ENCODE assay signal across 9 cellular contexts in the genomic region with DNA sequence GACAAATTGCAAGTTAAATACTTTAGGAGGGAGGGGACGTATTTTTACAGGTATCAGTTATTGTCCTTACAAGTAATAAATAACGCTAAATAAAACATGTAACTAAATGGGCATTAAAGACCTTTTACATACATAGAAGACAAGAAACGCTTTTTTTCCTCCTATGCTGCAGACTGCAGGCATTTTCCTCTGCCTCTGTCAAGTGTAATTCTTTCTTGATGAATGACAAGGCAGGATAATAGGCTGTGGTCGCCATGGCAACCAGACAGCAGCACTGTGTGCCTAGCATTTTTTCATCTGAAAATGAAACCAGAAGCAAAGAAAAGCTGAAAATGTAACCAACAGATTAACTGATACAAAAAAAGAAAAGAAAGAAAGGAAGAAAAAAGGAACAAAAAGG. TPM values are rescaled to one million over a fixed set of nuclear protein-coding genes. Genes with fewer than 3 reads are reported as not detected.
DNase-seq lines count a peak whose midpoint lies in the region; ATAC-seq and TF ChIP-seq lines count a peak whose summit lies in the region.
"Had no signal": no experiment of that assay in that cellular context is flagged by ENCODE, and none has a peak within 500 bp of the region (broad histone marks: within the 10 kb centered on the region; RNA-seq: fewer than 3 reads in every experiment).

No MANE protein-coding gene starts in this region.

- no peaks in the 10 kb centered on the region for H3K36me3 ChIP-seq in mesodermal cell (ENCODE audit: control insufficient read depth, insufficient read depth, low read length)

- no peaks in the 10 kb centered on the region for H3K36me3 Mint-ChIP-seq in activated T-cell treated with anti-CD3 and anti-CD28 coated beads, Interleukin-2, amount 50 U/mL, for 72 hours (ENCODE audit: insufficient read depth in 2 of 2)
- H3K36me3 Mint-ChIP-seq in CD14-positive monocyte = no peaks in the 10 kb centered on the region

- no peaks in the 10 kb centered on the region for H3K9me3 ChIP-seq in mesodermal cell (ENCODE audit: control insufficient read depth, low read length)

- H3K9me3 Mint-ChIP-seq in activated T-cell treated with anti-CD3 and anti-CD28 coated beads, Interleukin-2, amount 50 U/mL, for 72 hours = no peaks in the 10 kb centered on the region
- peaks cover 0 to 7% (median 4%) of the 10 kb centered on the region in 7 donors for H3K9me3 Mint-ChIP-seq in CD14-positive monocyte

- H3K27ac Mint-ChIP-seq in activated T-cell treated with anti-CD3 and anti-CD28 coated beads, Interleukin-2, amount 50 U/mL, for 72 hours = no peak overlapping the region
- no peak overlapping the region for H3K27ac Mint-ChIP-seq in CD14-positive monocyte

- no peaks in the 10 kb centered on the region for H3K4me1 Mint-ChIP-seq in activated T-cell treated with anti-CD3 and anti-CD28 coated beads, Interleukin-2, amount 50 U/mL, for 72 hours (ENCODE audit: low read depth)
- peaks cover 2% of the 10 kb centered on the region for H3K4me1 Mint-ChIP-seq in CD14-positive monocyte

- TF ChIP-seq CTCF in choroid plexus epithelial cell (conservative IDR thresholded peaks at IDR 0.05; ENCODE audit: low read depth, low read length) (no peak), CD14-positive monocyte (IDR thresholded peaks at IDR 0.05) (no peak)

- 40% methylated on average over 1 of the region's 4 CpGs; no CpG with 5 or more reads in 1 of the 2 experiments for WGBS in mesodermal cell (ENCODE audit: insufficient coverage in 2 of 2), 2 experiments

- no peak overlapping the region for H3K4me3 Mint-ChIP-seq in activated T-cell treated with anti-CD3 and anti-CD28 coated beads, Interleukin-2, amount 50 U/mL, for 72 hours
- no peak overlapping the region for H3K4me3 Mint-ChIP-seq in CD14-positive monocyte

- intact Hi-C loops in CD14-positive monocyte (cut with micrococcal nuclease) = no loop called here

- no peak for ATAC-seq in activated T-cell treated with anti-CD3 and anti-CD28 coated beads, Interleukin-2, amount 50 U/mL, for 72 hours (replicated peaks in 1 of 2)
- ATAC-seq in HG03139 (IDR thresholded peaks at IDR 0.05; ENCODE audit: unreplicated experiment) = no peak
- no peak for ATAC-seq in GM18517 (IDR thresholded peaks at IDR 0.05; ENCODE audit: unreplicated experiment)

- H3K27me3 Mint-ChIP-seq in activated T-cell treated with anti-CD3 and anti-CD28 coated beads, Interleukin-2, amount 50 U/mL, for 72 hours (ENCODE audit: low read depth) = peaks cover 16% of the 10 kb centered on the region
- H3K27me3 Mint-ChIP-seq in CD14-positive monocyte (ENCODE audit: low read depth in 3 of 3) = peaks cover 0 to 4% (median 2%) of the 10 kb centered on the region in 3 donors

- peak; percentile 57 for DNase-seq in GM03348 (ENCODE audit: low spot score)
- peak; percentile 14 to 40 for DNase-seq in NCI-H187 (lab: John Stamatoyannopoulos, UW)
- DNase-seq in choroid plexus epithelial cell (ENCODE audit: low read depth) = peak; percentile 94
- no peak for DNase-seq in activated T-cell treated with anti-CD3 and anti-CD28 coated beads, Interleukin-2, amount 50 U/mL, for 72 hours
- no peak for DNase-seq in CD14-positive monocyte (ENCODE audit: low spot score)

- H3K4me3 ChIP-seq in choroid plexus epithelial cell (ENCODE audit: low read depth, low read length) = no peak overlapping the region
- no peak overlapping the region for H3K4me3 ChIP-seq in mesodermal cell (ENCODE audit: extremely low read depth, insufficient read depth, low read length, poor library complexity, severe bottlenecking)

- H3K4me1 ChIP-seq in mesodermal cell (ENCODE audit: control insufficient read depth, insufficient read depth, low read length, poor library complexity, severe bottlenecking) = peaks cover 17% of the 10 kb centered on the region

- H3K27ac ChIP-seq in mesodermal cell (ENCODE audit: low read depth, low read length, severe bottlenecking) = peak overlapping the region; percentile 79
- H3K27ac ChIP-seq: HL-60 had no signal

RNA-seq across cellular contexts. Expression of a gene that starts 46.1 kb away (rescaled TPM):
- polyA plus RNA-seq in mesodermal cell (2013, experiment 1 of 2) = not detected
- polyA plus RNA-seq in mesodermal cell (2013, experiment 2 of 2) = not detected
- not detected for total RNA-seq in activated T-cell treated with anti-CD3 and anti-CD28 coated beads, Interleukin-2, amount 50 U/mL, for 72 hours
- polyA plus RNA-seq in CD14-positive monocyte = not detected

Comparison
In these comparisons a context has a peak if more than half of its experiments do, and no peak if none do; other contexts are left out.
1. DNase-seq: peak in GM03348 (single experiment), NCI-H187 (2 of 2) and choroid plexus epithelial cell (single experiment); none in activated T-cell treated with anti-CD3 and anti-CD28 coated beads, Interleukin-2, amount 50 U/mL, for 72 hours (0 of 2) and CD14-positive monocyte (single experiment).